ENCODE assay signal across 10 cellular contexts in genomic region chr1:89907669-89908293, GRCh38.
DNase-seq lines count a peak whose midpoint lies in the region; ATAC-seq and TF ChIP-seq lines count a peak whose summit lies in the region.
"Had no signal": no experiment of that assay in that cellular context is flagged by ENCODE, and none has a peak within 500 bp of the region (broad histone marks: within the 10 kb centered on the region; RNA-seq: fewer than 3 reads in every experiment).

No MANE protein-coding gene starts in this region.

- H4K20me1 ChIP-seq in smooth muscle cell (ENCODE audit: low read depth): no peaks in the 10 kb centered on the region

- no peaks in the 10 kb centered on the region for H3K79me2 ChIP-seq in smooth muscle cell (ENCODE audit: low read depth)

- H3K4me3 ChIP-seq in endodermal cell (ENCODE audit: low read length) (no peak overlapping the region), smooth muscle cell (no peak overlapping the region), tibial artery (no peak overlapping the region)

- H3K27me3 ChIP-seq in endodermal cell (ENCODE audit: control insufficient read depth, insufficient read depth, low read length, poor library complexity, severe bottlenecking) (no peaks in the 10 kb centered on the region), smooth muscle cell (ENCODE audit: low read depth) (no peaks in the 10 kb centered on the region), tibial artery (no peaks in the 10 kb centered on the region)

- H3K4me2 ChIP-seq in smooth muscle cell: peak overlapping the region; percentile 80

- H3K36me3 Mint-ChIP-seq in activated T-cell treated with anti-CD3 and anti-CD28 coated beads, Interleukin-2, amount 50 U/mL, for 4 hours (ENCODE audit: insufficient read depth): peaks cover 33% of the 10 kb centered on the region
- H3K36me3 Mint-ChIP-seq in endodermal cell (ENCODE audit: low read depth): no peaks in the 10 kb centered on the region

- intact Hi-C loops in tibial artery (cut with DNase I; ENCODE audit: low total_unique reads): no loop called here

- DNase-seq in activated T-cell treated with anti-CD3 and anti-CD28 coated beads, Interleukin-2, amount 50 U/mL, for 4 hours: no peak
- no peak for DNase-seq in activated T-cell treated with anti-CD3 and anti-CD28 coated beads, Interleukin-2, amount 50 U/mL, for 48 hours
- peak; percentile 9 for DNase-seq in NCI-H526 treated with DMSO at 0.1 percent for 48 hours (lab: John Stamatoyannopoulos, UW)
- no peak for DNase-seq in endodermal cell
- no peak for DNase-seq in smooth muscle cell (lab: John Stamatoyannopoulos, UW; ENCODE audit: unreplicated experiment)
- no peak for DNase-seq in NCI-H2196 (lab: John Stamatoyannopoulos, UW; ENCODE audit: unreplicated experiment)
- no peak for DNase-seq in tibial artery
- DNase-seq: activated B cell treated with CpG ODN at 0.5 μM for 24 hours; effector memory CD4-positive, alpha-beta T cell had no signal

- no peak overlapping the region for H3K27ac ChIP-seq in endodermal cell (ENCODE audit: low read depth, low read length)
- peak overlapping the region; percentile 89 for H3K27ac ChIP-seq in smooth muscle cell (ENCODE audit: low read depth)
- H3K27ac ChIP-seq in tibial artery: no peak overlapping the region

- H3K27ac Mint-ChIP-seq in endodermal cell: peak overlapping the region; percentile 95
- H3K27ac Mint-ChIP-seq: activated B cell treated with CpG ODN at 0.5 μM for 24 hours had no signal

- H3K4me1 Mint-ChIP-seq in activated T-cell treated with anti-CD3 and anti-CD28 coated beads, Interleukin-2, amount 50 U/mL, for 4 hours (ENCODE audit: low read depth): peaks cover 54% of the 10 kb centered on the region
- H3K4me1 Mint-ChIP-seq in endodermal cell: peaks cover 54% of the 10 kb centered on the region

- H3K9ac ChIP-seq in endodermal cell (ENCODE audit: extremely low read depth, low read length, poor library complexity, severe bottlenecking) (no peak overlapping the region), smooth muscle cell (ENCODE audit: low read depth) (peak overlapping the region; percentile 56)

- H3K36me3 ChIP-seq in endodermal cell (ENCODE audit: control insufficient read depth, insufficient read depth, low read length) (no peaks in the 10 kb centered on the region), smooth muscle cell (ENCODE audit: low read depth) (no peaks in the 10 kb centered on the region), tibial artery (no peaks in the 10 kb centered on the region)

- WGBS in endodermal cell (ENCODE audit: insufficient coverage in 1 of 2, insufficient read length in 1 of 2), 2 experiments: 100% methylated on average over 2 of the region's 2 CpGs; no CpG with 5 or more reads in 1 of the 2 experiments
- 14% methylated on average over 2 of the region's 2 CpGs for WGBS in smooth muscle cell (ENCODE audit: low lambda C conversion rate)

- H3K4me1 ChIP-seq in endodermal cell (ENCODE audit: control insufficient read depth, insufficient read depth, low read length) (peaks cover 9% of the 10 kb centered on the region), smooth muscle cell (ENCODE audit: low read depth) (peaks cover 63% of the 10 kb centered on the region), tibial artery (peaks cover 0 to 10% (median 5%) of the 10 kb centered on the region in 4 donors)

- peak; percentile 83 to 86 for ATAC-seq in activated T-cell treated with anti-CD3 and anti-CD28 coated beads, Interleukin-2, amount 50 U/mL, for 4 hours
- no peak for ATAC-seq in GM19351 (IDR thresholded peaks at IDR 0.05; ENCODE audit: unreplicated experiment)

- H3K4me3 Mint-ChIP-seq in activated T-cell treated with anti-CD3 and anti-CD28 coated beads, Interleukin-2, amount 50 U/mL, for 4 hours: no peak overlapping the region
- H3K4me3 Mint-ChIP-seq in endodermal cell: no peak overlapping the region
- H3K4me3 Mint-ChIP-seq: activated B cell treated with CpG ODN at 0.5 μM for 24 hours had no signal

- no peak overlapping the region for H2AFZ ChIP-seq in smooth muscle cell (ENCODE audit: low read depth)

- H3F3A ChIP-seq in smooth muscle cell (ENCODE audit: low read depth): peaks cover 26% of the 10 kb centered on the region

- no peaks in the 10 kb centered on the region for H3K27me3 Mint-ChIP-seq in activated T-cell treated with anti-CD3 and anti-CD28 coated beads, Interleukin-2, amount 50 U/mL, for 4 hours (ENCODE audit: low read depth)
- H3K27me3 Mint-ChIP-seq in endodermal cell (ENCODE audit: insufficient read depth): no peaks in the 10 kb centered on the region
- H3K27me3 Mint-ChIP-seq: activated B cell treated with CpG ODN at 0.5 μM for 24 hours had no signal

- H3K9me3 ChIP-seq in endodermal cell (ENCODE audit: control insufficient read depth, low read length) (no peaks in the 10 kb centered on the region), smooth muscle cell (replicated peaks; ENCODE audit: low read depth) (no peaks in the 10 kb centered on the region), tibial artery (no peaks in the 10 kb centered on the region)

- no peaks in the 10 kb centered on the region for H3K9me3 Mint-ChIP-seq in activated T-cell treated with anti-CD3 and anti-CD28 coated beads, Interleukin-2, amount 50 U/mL, for 4 hours
- H3K9me3 Mint-ChIP-seq in endodermal cell: no peaks in the 10 kb centered on the region
- H3K9me3 Mint-ChIP-seq: activated B cell treated with CpG ODN at 0.5 μM for 24 hours had no signal

- no peak for TF ChIP-seq CTCF in endodermal cell (conservative IDR thresholded peaks at IDR 0.05)
- no peak for TF ChIP-seq CTCF in smooth muscle cell (IDR thresholded peaks at IDR 0.05; ENCODE audit: borderline replicate concordance, insufficient read depth, poor library complexity, severe bottlenecking)
- TF ChIP-seq CTCF in tibial artery (IDR thresholded peaks at IDR 0.05): no peak
